9 cellular contexts compared by ENCODE assay signal in genomic region chr4:55736605-55737183, GRCh38.
DNase-seq lines count a peak whose midpoint lies in the region; ATAC-seq and TF ChIP-seq lines count a peak whose summit lies in the region.
"Had no signal": no experiment of that assay in that cellular context is flagged by ENCODE, and none has a peak within 500 bp of the region (broad histone marks: within the 10 kb centered on the region; RNA-seq: fewer than 3 reads in every experiment).

No MANE protein-coding gene starts in this region.

- POLR2A ChIA-PET in HEK293 (lab: Yijun Ruan, JAX), result no interaction called here

- no peak for ATAC-seq in GM21423 (IDR thresholded peaks at IDR 0.05; ENCODE audit: unreplicated experiment)
- no peak for ATAC-seq in sciatic nerve
- ATAC-seq: activated CD8-positive, alpha-beta memory T cell treated with anti-CD3 and anti-CD28 coated beads, Interleukin-2, amount 10 ng/mL, durations not matched to agents 7 days and 5 days had no signal

- TF ChIP-seq CTCF in HEK293 (tag by site-specific recombination; IDR thresholded peaks at IDR 0.05) (no peak), VCaP (conservative IDR thresholded peaks at IDR 0.05) (peak; percentile 70)

- intact Hi-C loops in head of caudate nucleus (cut with DNase I) (no loop called here), sciatic nerve (cut with DNase I) (no loop called here)

- H3K9me3 ChIP-seq in HEK293 (ENCODE audit: control insufficient read depth, insufficient read depth, low read depth, low read length), result no peaks in the 10 kb centered on the region

- CTCF ChIA-PET in HEK293 (lab: Yijun Ruan, JAX), result interaction anchor here (0.5 to 1.5 kb wide), 13 partner anchors 9 to 1063 kb away, joined by 3 to 7 read pairs (median 3); partner anchors contain the start of gene SRD5A3

- H3K36me3 ChIP-seq in HEK293 (ENCODE audit: control insufficient read depth in 2 of 2, insufficient read depth in 1 of 2, low read length in 2 of 2), result no peaks in the 10 kb centered on the region

- no peak overlapping the region for H3K4me3 ChIP-seq in HEK293 (ENCODE audit: low read depth, low read length)

- DNase-seq in COLO829 (ENCODE audit: low spot score) (peak; percentile 50), left kidney (ENCODE audit: low read depth, low spot score) (peak; percentile 10), HuH-7.5 (ENCODE audit: low spot score) (no peak), head of caudate nucleus (no peak), sciatic nerve (ENCODE audit: low spot score) (no peak)
- DNase-seq: activated CD8-positive, alpha-beta memory T cell treated with anti-CD3 and anti-CD28 coated beads, Interleukin-2, amount 10 ng/mL, durations not matched to agents 7 days and 5 days had no signal

- H3K4me1 ChIP-seq in HEK293 (ENCODE audit: control insufficient read depth, insufficient read depth, low read length), result no peaks in the 10 kb centered on the region

- H3K27ac ChIP-seq in HEK293 (ENCODE audit: extremely low read depth, low read depth, low read length), result no peak overlapping the region
- H3K27ac ChIP-seq in VCaP, result no peak overlapping the region

TF ChIP-seq in HEK293, 187 proteins besides CTCF, POLR2A, EP300 and RAD21:
- no peak for TF ChIP-seq ZNF223 (tag by site-specific recombination; IDR thresholded peaks at IDR 0.05)
- TF ChIP-seq ZNF404 (tag by site-specific recombination; IDR thresholded peaks at IDR 0.05), result no peak
- no peak for TF ChIP-seq ZNF211 (tag by site-specific recombination; IDR thresholded peaks at IDR 0.05; ENCODE audit: low read depth)
- peak; percentile 63 for TF ChIP-seq ZNF654 (tag by site-specific recombination; IDR thresholded peaks at IDR 0.05; ENCODE audit: low read depth)

Comparison
In these comparisons a context has a peak if more than half of its experiments do, and no peak if none do; other contexts are left out.
1. DNase-seq: peak in COLO829 (single experiment) and left kidney (single experiment); none in HuH-7.5 (single experiment), head of caudate nucleus (0 of 42) and sciatic nerve (single experiment).